In genomic region chr14:92937229-92937937, GRCh38 we compare ENCODE assay signal across 18 cellular contexts. TPM values are rescaled to one million over a fixed set of nuclear protein-coding genes. Genes with fewer than 3 reads are reported as not detected.
DNase-seq lines count a peak whose midpoint lies in the region; TF ChIP-seq lines count a peak whose summit lies in the region.
"Had no signal": no experiment of that assay in that cellular context is flagged by ENCODE, and none has a peak within 500 bp of the region (broad histone marks: within the 10 kb centered on the region; RNA-seq: fewer than 3 reads in every experiment).

No MANE protein-coding gene starts in this region.

- no peak overlapping the region for H3K4me3 ChIP-seq in epithelial cell of esophagus (ENCODE audit: low read length)
- no peak overlapping the region for H3K4me3 ChIP-seq in transverse colon
- H3K4me3 ChIP-seq: tibial nerve had no signal

- WGBS in transverse colon (ENCODE audit: low coverage in 1 of 2), 2 donors = 60 to 74% methylated on average over 2 to 12 of the region's 12 CpGs

- no peak for TF ChIP-seq POLR2A in transverse colon (IDR thresholded peaks at IDR 0.05)

- no peaks in the 10 kb centered on the region for H3K4me1 ChIP-seq in transverse colon

- no peak for TF ChIP-seq EP300 in transverse colon (IDR thresholded peaks at IDR 0.05; ENCODE audit: low read depth)

- no peak overlapping the region for H3K27ac ChIP-seq in transverse colon
- H3K27ac ChIP-seq: tibial nerve had no signal

- in situ Hi-C loops in transverse colon (cut with MboI; ENCODE audit: low pct_ligation_motif_present in 1 of 4, low pct_unique_long_range_greater_than_20kb in 1 of 4, low sequenced_read_pairs in 3 of 4) = no loop called here

- no peaks in the 10 kb centered on the region for H3K27me3 ChIP-seq in transverse colon
- H3K27me3 ChIP-seq: tibial nerve had no signal

- no peak for TF ChIP-seq CTCF in epithelial cell of esophagus (IDR thresholded peaks at IDR 0.05; ENCODE audit: insufficient read depth, low read depth, low read length, missing control alignments)
- TF ChIP-seq CTCF in transverse colon (IDR thresholded peaks at IDR 0.05) = no peak

- DNase-seq in activated T-cell treated with anti-CD3 and anti-CD28 coated beads, Interleukin-2, amount 50 U/mL, for 48 hours = peak; percentile 27 to 43
- no peak for DNase-seq in activated T-cell treated with anti-CD3 and anti-CD28 coated beads for 4 hours
- DNase-seq in NCI-H2171 treated with DMSO at 0.1 percent for 48 hours (lab: John Stamatoyannopoulos, UW) = peak; percentile 30
- peak; percentile 81 for DNase-seq in epithelial cell of esophagus (ENCODE audit: low read depth)
- peak; percentile 36 for DNase-seq in transverse colon
- DNase-seq in UCSD-AML1 (lab: John Stamatoyannopoulos, UW; ENCODE audit: unreplicated experiment) = no peak
- no peak for DNase-seq in AG08395 (ENCODE audit: low spot score)
- DNase-seq in stimulated activated CD8-positive, alpha-beta memory T cell treated with anti-CD3 and anti-CD28 coated beads, Interleukin-4, amount 100 ng/mL, for 48 hours = no peak
- DNase-seq: activated naive CD4-positive, alpha-beta T cell treated with anti-CD3 and anti-CD28 coated beads for 36 hours; AML-193; effector CD8-positive, alpha-beta T cell; HCEC 1CT; NCI-H446 treated with DMSO at 0.1 percent for 48 hours; T1000 had no signal

- H3K9me3 ChIP-seq in transverse colon = no peaks in the 10 kb centered on the region
- H3K9me3 ChIP-seq: tibial nerve had no signal

- intact Hi-C loops in transverse colon (cut with DNase I; ENCODE audit: low total_unique reads) = no loop called here

- H3K36me3 ChIP-seq in transverse colon = no peaks in the 10 kb centered on the region

RNA-seq across cellular contexts. Expression of gene CHGA, which starts 14.4 kb away (rescaled TPM):
- total RNA-seq in transverse colon = 100 to 1,000 TPM in 1 of 4 donors, 10 to 100 TPM in 2, 1 to 10 TPM in 1; 9.2 to 215 (median 40.7) TPM
- total RNA-seq: activated naive CD4-positive, alpha-beta T cell treated with anti-CD3 and anti-CD28 coated beads for 36 hours; kidney epithelial cell; M059J; pulmonary artery endothelial cell; tibial nerve had no signal

Comparison
In these comparisons a context has a peak if more than half of its experiments do, and no peak if none do; other contexts are left out.
1. DNase-seq: peak in activated T-cell treated with anti-CD3 and anti-CD28 coated beads, Interleukin-2, amount 50 U/mL, for 48 hours (2 of 2), NCI-H2171 treated with DMSO at 0.1 percent for 48 hours (single experiment), epithelial cell of esophagus (single experiment) and transverse colon (single experiment); none in activated T-cell treated with anti-CD3 and anti-CD28 coated beads for 4 hours (single experiment), UCSD-AML1 (single experiment), AG08395 (single experiment) and stimulated activated CD8-positive, alpha-beta memory T cell treated with anti-CD3 and anti-CD28 coated beads, Interleukin-4, amount 100 ng/mL, for 48 hours (single experiment).